In the genomic region with DNA sequence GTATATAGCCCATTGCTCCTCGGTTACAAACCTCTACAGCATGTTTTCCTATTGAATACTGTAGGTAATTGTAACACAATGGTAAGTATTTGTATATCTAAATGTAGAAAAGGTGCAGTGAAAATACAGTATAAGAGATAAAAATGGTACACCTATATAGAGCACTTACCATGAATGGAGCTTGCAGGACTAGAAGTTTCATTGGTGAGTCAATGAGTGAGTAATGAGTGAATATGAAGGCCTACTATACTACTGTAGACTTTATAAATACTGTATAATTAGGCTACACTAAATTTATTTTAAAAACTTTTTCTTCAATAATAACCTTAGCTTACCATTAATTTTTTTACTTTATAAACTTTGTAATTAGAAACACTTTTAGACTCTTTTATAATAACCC, we compare ENCODE assay signal across 30 cellular contexts.
"Had no signal": no experiment of that assay in that cellular context is flagged by ENCODE, and none has a peak within 500 bp of the region (broad histone marks: within the 10 kb centered on the region; RNA-seq: fewer than 3 reads in every experiment).

No MANE protein-coding gene starts in this region.

- H3K4me1 ChIP-seq: ascending aorta had no signal

- H3K27ac Mint-ChIP-seq: activated CD4-positive, alpha-beta memory T cell treated with anti-CD3 and anti-CD28 coated beads, Interleukin-2, amount 10 ng/mL, durations not matched to agents 7 days and 5 days; activated CD4-positive, alpha-beta T cell treated with anti-CD3 and anti-CD28 coated beads, Interleukin-2, amount 10 ng/mL, durations not matched to agents 7 days and 5 days; activated naive CD4-positive, alpha-beta T cell treated with anti-CD3 and anti-CD28 coated beads, Interleukin-2, amount 10 ng/mL, durations not matched to agents 7 days and 5 days; activated naive CD4-positive, alpha-beta T cell treated with anti-CD3 and anti-CD28 coated beads, Interleukin-2, amount 50 U/mL, for 72 hours; activated naive CD8-positive, alpha-beta T cell treated with anti-CD3 and anti-CD28 coated beads, Interleukin-2, amount 10 ng/mL, durations not matched to agents 7 days and 5 days; activated T-cell treated with anti-CD3 and anti-CD28 coated beads, Interleukin-2, amount 50 U/mL, for 24 hours; activated T-cell treated with anti-CD3 and anti-CD28 coated beads, Interleukin-2, amount 50 U/mL, for 72 hours; dendritic cell treated with granulocyte-macrophage colony-stimulating factor and Interleukin-4, amounts not matched to agents 40 ng/mL and 50 ng/mL, for 4 days; WTC11 had no signal

- H3K36me3 Mint-ChIP-seq: activated naive CD4-positive, alpha-beta T cell treated with anti-CD3 and anti-CD28 coated beads, Interleukin-2, amount 10 ng/mL, durations not matched to agents 7 days and 5 days; activated naive CD8-positive, alpha-beta T cell treated with anti-CD3 and anti-CD28 coated beads, Interleukin-2, amount 10 ng/mL, durations not matched to agents 7 days and 5 days had no signal

- H3K36me3 ChIP-seq: ascending aorta, gastrocnemius medialis, heart left ventricle had no signal

- H3K4me3 ChIP-seq: ascending aorta, coronary artery, gastrocnemius medialis, heart left ventricle had no signal

- H3K9me3 ChIP-seq: ascending aorta, gastrocnemius medialis had no signal

- H3K27ac ChIP-seq: ascending aorta, coronary artery, gastrocnemius medialis, heart left ventricle had no signal

- H3K4me3 Mint-ChIP-seq: activated CD4-positive, alpha-beta memory T cell treated with anti-CD3 and anti-CD28 coated beads, Interleukin-2, amount 10 ng/mL, durations not matched to agents 7 days and 5 days; activated CD4-positive, alpha-beta T cell treated with anti-CD3 and anti-CD28 coated beads, Interleukin-2, amount 10 ng/mL, durations not matched to agents 7 days and 5 days; activated naive CD4-positive, alpha-beta T cell treated with anti-CD3 and anti-CD28 coated beads, Interleukin-2, amount 10 ng/mL, durations not matched to agents 7 days and 5 days; activated naive CD8-positive, alpha-beta T cell treated with anti-CD3 and anti-CD28 coated beads, Interleukin-2, amount 10 ng/mL, durations not matched to agents 7 days and 5 days; activated T-cell treated with anti-CD3 and anti-CD28 coated beads, Interleukin-2, amount 50 U/mL, for 24 hours; activated T-cell treated with anti-CD3 and anti-CD28 coated beads, Interleukin-2, amount 50 U/mL, for 72 hours; brain; dendritic cell treated with granulocyte-macrophage colony-stimulating factor and Interleukin-4, amounts not matched to agents 40 ng/mL and 50 ng/mL, for 4 days; WTC11 had no signal

- DNase-seq: activated CD4-positive, alpha-beta memory T cell treated with anti-CD3 and anti-CD28 coated beads, Interleukin-2, amount 10 ng/mL, durations not matched to agents 7 days and 5 days; activated CD4-positive, alpha-beta T cell treated with anti-CD3 and anti-CD28 coated beads for 1 hour; activated CD4-positive, alpha-beta T cell treated with anti-CD3 and anti-CD28 coated beads for 4 hours; activated CD4-positive, alpha-beta T cell treated with anti-CD3 and anti-CD28 coated beads, Interleukin-2, amount 10 ng/mL, durations not matched to agents 7 days and 5 days; activated CD4-positive, alpha-beta T cell treated with anti-CD3 and anti-CD28 coated beads, Interleukin-2, amount 50 U/mL, for 4 hours; activated CD8-positive, alpha-beta memory T cell treated with anti-CD3 and anti-CD28 coated beads, Interleukin-2, amount 50 U/mL, for 48 hours; activated gamma-delta T cell; activated naive CD4-positive, alpha-beta T cell; activated naive CD4-positive, alpha-beta T cell treated with anti-CD3 and anti-CD28 coated beads, Interleukin-2, amount 10 ng/mL, durations not matched to agents 7 days and 5 days; activated naive CD8-positive, alpha-beta T cell treated with anti-CD3 and anti-CD28 coated beads, Interleukin-2, amount 10 ng/mL, durations not matched to agents 7 days and 5 days; activated T-cell treated with anti-CD3 and anti-CD28 coated beads for 4 hours; activated T-cell treated with anti-CD3 and anti-CD28 coated beads, Interleukin-2, amount 50 U/mL, for 24 hours; activated T-cell treated with anti-CD3 and anti-CD28 coated beads, Interleukin-2, amount 50 U/mL, for 72 hours; caudate nucleus; effector CD8-positive, alpha-beta T cell; foreskin fibroblast; gastrocnemius medialis; glutamatergic neuron; heart left ventricle; hypothalamus; T-helper 2 cell had no signal

- H3K27me3 ChIP-seq: ascending aorta, gastrocnemius medialis, heart left ventricle had no signal

- ATAC-seq: activated naive CD4-positive, alpha-beta T cell treated with anti-CD3 and anti-CD28 coated beads, Interleukin-2, amount 50 U/mL, for 72 hours; activated T-cell treated with anti-CD3 and anti-CD28 coated beads, Interleukin-2, amount 50 U/mL, for 72 hours; esophagus mucosa; gastrocnemius medialis; heart left ventricle; WTC11 had no signal

- FAIRE-seq: endometrium, endothelial cell of umbilical vein had no signal

- H3K27me3 Mint-ChIP-seq: activated CD4-positive, alpha-beta memory T cell treated with anti-CD3 and anti-CD28 coated beads, Interleukin-2, amount 10 ng/mL, durations not matched to agents 7 days and 5 days; activated CD4-positive, alpha-beta T cell treated with anti-CD3 and anti-CD28 coated beads, Interleukin-2, amount 10 ng/mL, durations not matched to agents 7 days and 5 days; activated naive CD4-positive, alpha-beta T cell treated with anti-CD3 and anti-CD28 coated beads, Interleukin-2, amount 10 ng/mL, durations not matched to agents 7 days and 5 days; activated naive CD8-positive, alpha-beta T cell treated with anti-CD3 and anti-CD28 coated beads, Interleukin-2, amount 10 ng/mL, durations not matched to agents 7 days and 5 days; activated T-cell treated with anti-CD3 and anti-CD28 coated beads, Interleukin-2, amount 50 U/mL, for 24 hours; brain; dendritic cell treated with granulocyte-macrophage colony-stimulating factor and Interleukin-4, amounts not matched to agents 40 ng/mL and 50 ng/mL, for 4 days had no signal

- H3K4me1 Mint-ChIP-seq: activated CD4-positive, alpha-beta memory T cell treated with anti-CD3 and anti-CD28 coated beads, Interleukin-2, amount 10 ng/mL, durations not matched to agents 7 days and 5 days; activated CD4-positive, alpha-beta T cell treated with anti-CD3 and anti-CD28 coated beads, Interleukin-2, amount 10 ng/mL, durations not matched to agents 7 days and 5 days; activated naive CD4-positive, alpha-beta T cell treated with anti-CD3 and anti-CD28 coated beads, Interleukin-2, amount 10 ng/mL, durations not matched to agents 7 days and 5 days; activated naive CD8-positive, alpha-beta T cell treated with anti-CD3 and anti-CD28 coated beads, Interleukin-2, amount 10 ng/mL, durations not matched to agents 7 days and 5 days had no signal
